ENCODE assay signal across 21 cellular contexts in the genomic region with DNA sequence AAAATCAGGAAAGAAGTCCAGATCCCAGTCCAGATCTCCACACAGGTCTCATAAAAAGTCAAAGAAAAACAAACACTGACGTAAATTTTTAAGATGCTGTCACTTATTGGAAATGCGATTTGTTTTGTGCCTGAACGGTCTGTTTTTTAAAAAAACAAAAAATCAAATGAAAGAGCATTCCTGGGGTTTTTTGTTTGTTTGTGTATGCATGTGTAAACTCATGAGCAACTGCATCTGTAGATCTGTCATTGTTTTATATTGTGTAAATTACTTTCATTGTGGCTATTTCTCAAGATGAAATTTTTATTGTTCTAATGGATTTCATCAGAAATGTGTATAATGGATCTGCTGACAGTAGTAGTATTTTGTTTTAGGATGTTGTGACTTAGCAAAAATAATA.
"Had no signal": no experiment of that assay in that cellular context is flagged by ENCODE, and none has a peak within 500 bp of the region (broad histone marks: within the 10 kb centered on the region; RNA-seq: fewer than 3 reads in every experiment).

No MANE protein-coding gene starts in this region.

- H3K27me3 Mint-ChIP-seq: activated CD4-positive, alpha-beta T cell treated with anti-CD3 and anti-CD28 coated beads for 36 hours; activated CD8-positive, alpha-beta T cell treated with anti-CD3 and anti-CD28 coated beads for 36 hours; activated naive CD8-positive, alpha-beta T cell treated with anti-CD3 and anti-CD28 coated beads, Interleukin-2, amount 50 U/mL, for 24 hours; brain; T-cell had no signal

- H3K27me3 ChIP-seq: ascending aorta had no signal

- H3K27ac ChIP-seq: ascending aorta, VCaP had no signal

- DNase-seq: activated CD4-positive, alpha-beta T cell treated with anti-CD3 and anti-CD28 coated beads for 36 hours; activated CD4-positive, CD25-positive, alpha-beta regulatory T cell; activated CD8-positive, alpha-beta memory T cell treated with anti-CD3 and anti-CD28 coated beads, Interleukin-2, amount 50 U/mL, for 4 hours; activated CD8-positive, alpha-beta T cell treated with anti-CD3 and anti-CD28 coated beads for 36 hours; activated naive CD4-positive, alpha-beta T cell treated with anti-CD3 and anti-CD28 coated beads, Interleukin-2, amount 50 U/mL, for 16 hours; activated naive CD8-positive, alpha-beta T cell treated with anti-CD3 and anti-CD28 coated beads, Interleukin-2, amount 50 U/mL, for 24 hours; amniotic stem cell; cerebellar nuclear complex; NCI-H1105 treated with DMSO at 0.1 percent for 48 hours; NCI-H1436 treated with DMSO at 0.1 percent for 48 hours; NCI-H187; NCI-H2081; NCI-H446; NCI-H524; SHP77; T-cell; T-helper 2 cell; T1000 had no signal

- H3K4me3 Mint-ChIP-seq: activated CD4-positive, alpha-beta T cell treated with anti-CD3 and anti-CD28 coated beads for 36 hours; activated CD8-positive, alpha-beta T cell treated with anti-CD3 and anti-CD28 coated beads for 36 hours; activated naive CD8-positive, alpha-beta T cell treated with anti-CD3 and anti-CD28 coated beads, Interleukin-2, amount 50 U/mL, for 24 hours; brain; T-cell had no signal

- H3K4me3 ChIP-seq: ascending aorta had no signal

- H3K9me3 Mint-ChIP-seq: activated CD8-positive, alpha-beta T cell treated with anti-CD3 and anti-CD28 coated beads for 36 hours; activated naive CD8-positive, alpha-beta T cell treated with anti-CD3 and anti-CD28 coated beads, Interleukin-2, amount 50 U/mL, for 24 hours; brain; T-cell had no signal

- ATAC-seq: activated CD4-positive, alpha-beta T cell treated with anti-CD3 and anti-CD28 coated beads for 36 hours; activated CD8-positive, alpha-beta T cell treated with anti-CD3 and anti-CD28 coated beads for 36 hours; activated naive CD8-positive, alpha-beta T cell treated with anti-CD3 and anti-CD28 coated beads, Interleukin-2, amount 50 U/mL, for 24 hours; T-cell had no signal

- H3K4me1 Mint-ChIP-seq: brain had no signal

- H3K4me1 ChIP-seq: ascending aorta had no signal

- H3K9me3 ChIP-seq: ascending aorta had no signal

- H3K27ac Mint-ChIP-seq: activated CD4-positive, alpha-beta T cell treated with anti-CD3 and anti-CD28 coated beads for 36 hours; activated CD8-positive, alpha-beta T cell treated with anti-CD3 and anti-CD28 coated beads for 36 hours; activated naive CD8-positive, alpha-beta T cell treated with anti-CD3 and anti-CD28 coated beads, Interleukin-2, amount 50 U/mL, for 24 hours; brain; T-cell had no signal
